In genomic region chr2:239994086-239994485, GRCh38 we compare ENCODE assay signal across 26 cellular contexts. TPM values are rescaled to one million over a fixed set of nuclear protein-coding genes. Genes with fewer than 3 reads are reported as not detected.
A peak's percentile ranks its signal among the peaks of the same experiment; 100 is the strongest.
DNase-seq lines count a peak whose midpoint lies in the region; ATAC-seq and TF ChIP-seq lines count a peak whose summit lies in the region.
"Had no signal": no experiment of that assay in that cellular context is flagged by ENCODE, and none has a peak within 500 bp of the region (broad histone marks: within the 10 kb centered on the region; RNA-seq: fewer than 3 reads in every experiment).

No MANE protein-coding gene starts in this region.

- H3K27ac ChIP-seq in left ventricle myocardium inferior (replicated peaks) = no peak overlapping the region
- H3K27ac ChIP-seq: SJCRH30 had no signal

- H3K36me3 ChIP-seq in left ventricle myocardium inferior = peaks cover 52% of the 10 kb centered on the region

- ATAC-seq in GM18519 (IDR thresholded peaks at IDR 0.05; ENCODE audit: low FRiP score, unreplicated experiment) = no peak
- ATAC-seq: K562, Right ventricle myocardium inferior, SK-N-SH treated with all-trans-retinoic acid at 6 μM for 48 hours had no signal

- intact Hi-C loops in left ventricle myocardium inferior (cut with micrococcal nuclease) = no loop called here

- no peaks in the 10 kb centered on the region for H3K27me3 ChIP-seq in left ventricle myocardium inferior (ENCODE audit: low read depth)
- H3K27me3 ChIP-seq: SJCRH30 had no signal

- H3K9me3 ChIP-seq in left ventricle myocardium inferior (replicated peaks) = no peaks in the 10 kb centered on the region
- H3K9me3 ChIP-seq: SJCRH30 had no signal

- H3K4me3 ChIP-seq in left ventricle myocardium inferior = no peak overlapping the region
- H3K4me3 ChIP-seq: K562, SJCRH30 had no signal

- no peak for TF ChIP-seq CTCF in left ventricle myocardium inferior (IDR thresholded peaks at IDR 0.05; ENCODE audit: borderline replicate concordance)

- DNase-seq in NCI-H2171 treated with DMSO at 0.1 percent for 48 hours (lab: John Stamatoyannopoulos, UW) (peak; percentile 55), NCI-H2171 (lab: John Stamatoyannopoulos, UW) (no peak), SW480 (ENCODE audit: low spot score) (peak; percentile 3), cerebellum (ENCODE audit: low spot score) (peak; percentile 28), left ventricle myocardium inferior (no peak), DMS114 treated with DMSO at 0.1 percent for 48 hours (lab: John Stamatoyannopoulos, UW; ENCODE audit: unreplicated experiment) (no peak)
- DNase-seq: Calu3, DMS53, GF-D8, Kasumi-1, MV-4-11, NCI-H1105, NCI-H1436 treated with DMSO at 0.1 percent for 48 hours, NCI-H1930, NCI-H2107, NCI-H226, NCI-H510A, NCI-H69, SJCRH30 had no signal

- H3K4me1 ChIP-seq in left ventricle myocardium inferior = peaks cover 9% of the 10 kb centered on the region
- H3K4me1 ChIP-seq: SJCRH30 had no signal

RNA-seq across cellular contexts. Expression of gene NDUFA10, which starts 31.1 kb away (rescaled TPM):
- total RNA-seq in cerebellum (59.6 TPM), left ventricle myocardium inferior (412 TPM)

RNA-seq across cellular contexts. Expression of gene OR6B2, which starts 36.1 kb away (rescaled TPM):
- not detected for total RNA-seq in cerebellum
- not detected for total RNA-seq in left ventricle myocardium inferior
- total RNA-seq: A172, Calu3, K562, MCF 10A, Right ventricle myocardium inferior, RPMI7951, SJCRH30 had no signal

RNA-seq across cellular contexts. Expression of gene OR6B3, which starts 59.2 kb away (rescaled TPM):
- total RNA-seq in cerebellum (not detected), left ventricle myocardium inferior (not detected)
- total RNA-seq: A172, Calu3, K562, MCF 10A, Right ventricle myocardium inferior, RPMI7951, SJCRH30 had no signal

Comparison
In these comparisons a context has a peak if more than half of its experiments do, and no peak if none do; other contexts are left out.
1. DNase-seq: peak in NCI-H2171 treated with DMSO at 0.1 percent for 48 hours (single experiment), SW480 (single experiment) and cerebellum (single experiment); none in NCI-H2171 (single experiment), left ventricle myocardium inferior (single experiment) and DMS114 treated with DMSO at 0.1 percent for 48 hours (single experiment).